In genomic region chr11:125141686-125142535, GRCh38 we compare ENCODE assay signal across 8 cellular contexts. TPM values are rescaled to one million over a fixed set of nuclear protein-coding genes. Genes with fewer than 3 reads are reported as not detected.
DNase-seq lines count a peak whose midpoint lies in the region; ATAC-seq and TF ChIP-seq lines count a peak whose summit lies in the region.

No MANE protein-coding gene starts in this region.

- H3K36me3 ChIP-seq in NT2/D1 (ENCODE audit: insufficient read depth, insufficient read length, low read length), result no peaks in the 10 kb centered on the region

- peaks cover 7% of the 10 kb centered on the region for H3K4me1 ChIP-seq in NT2/D1 (ENCODE audit: insufficient read depth, insufficient read length)

- DNase-seq in GM12864 (ENCODE audit: low read depth), result no peak
- peak; percentile 77 for DNase-seq in NT2/D1 (ENCODE audit: low read depth, low spot score)
- peak; percentile 23 for DNase-seq in activated T-helper 1 cell treated with anti-CD3 and anti-CD28 coated beads, Interleukin-12 subunit alpha, Interleukin-12 subunit beta, Interleukin-2, Interleukin-4 antibody, amounts not matched to agents 30 ng/mL and 10 ng/mL and 1 ng/mL, durations not matched to agents 14 hours and 24 hours and 36 hours (ENCODE audit: low spot score)
- peak; percentile 75 for DNase-seq in germinal center (ENCODE audit: low spot score)
- DNase-seq in posterior cingulate gyrus, result peak in 8 of 10 donors; percentile 38 to 91 (median 58)
- DNase-seq in OCI-M2 (lab: John Stamatoyannopoulos, UW; ENCODE audit: unreplicated experiment), result no peak
- DNase-seq in AML-193 (lab: John Stamatoyannopoulos, UW), result no peak

- TF ChIP-seq CTCF in GM12864 (IDR thresholded peaks at IDR 0.05; ENCODE audit: low read depth, low read length, missing control alignments), result peak; percentile 90

- H3K9ac ChIP-seq in NT2/D1 (ENCODE audit: insufficient read length, low read depth), result no peak overlapping the region

- peaks cover 42% of the 10 kb centered on the region for H3K27me3 ChIP-seq in NT2/D1 (ENCODE audit: insufficient read depth, insufficient read length)

- H3K36me3 Mint-ChIP-seq in activated T-helper 1 cell treated with anti-CD3 and anti-CD28 coated beads, Interleukin-12 subunit alpha, Interleukin-12 subunit beta, Interleukin-2, Interleukin-4 antibody, amounts not matched to agents 30 ng/mL and 10 ng/mL and 1 ng/mL, durations not matched to agents 14 hours and 24 hours and 36 hours (ENCODE audit: low read depth), result no peaks in the 10 kb centered on the region

- H3K27ac Mint-ChIP-seq in activated T-helper 1 cell treated with anti-CD3 and anti-CD28 coated beads, Interleukin-12 subunit alpha, Interleukin-12 subunit beta, Interleukin-2, Interleukin-4 antibody, amounts not matched to agents 30 ng/mL and 10 ng/mL and 1 ng/mL, durations not matched to agents 14 hours and 24 hours and 36 hours, result no peak overlapping the region

- peaks cover 24% of the 10 kb centered on the region for H3K27me3 Mint-ChIP-seq in activated T-helper 1 cell treated with anti-CD3 and anti-CD28 coated beads, Interleukin-12 subunit alpha, Interleukin-12 subunit beta, Interleukin-2, Interleukin-4 antibody, amounts not matched to agents 30 ng/mL and 10 ng/mL and 1 ng/mL, durations not matched to agents 14 hours and 24 hours and 36 hours (ENCODE audit: insufficient read depth)

- no peaks in the 10 kb centered on the region for H3K4me1 Mint-ChIP-seq in activated T-helper 1 cell treated with anti-CD3 and anti-CD28 coated beads, Interleukin-12 subunit alpha, Interleukin-12 subunit beta, Interleukin-2, Interleukin-4 antibody, amounts not matched to agents 30 ng/mL and 10 ng/mL and 1 ng/mL, durations not matched to agents 14 hours and 24 hours and 36 hours (ENCODE audit: low read depth)

- H3K4me3 Mint-ChIP-seq in activated T-helper 1 cell treated with anti-CD3 and anti-CD28 coated beads, Interleukin-12 subunit alpha, Interleukin-12 subunit beta, Interleukin-2, Interleukin-4 antibody, amounts not matched to agents 30 ng/mL and 10 ng/mL and 1 ng/mL, durations not matched to agents 14 hours and 24 hours and 36 hours, result no peak overlapping the region

- ATAC-seq in HG02610 (IDR thresholded peaks at IDR 0.05; ENCODE audit: unreplicated experiment), result peak; percentile 67

- intact Hi-C loops in activated T-helper 1 cell treated with anti-CD3 and anti-CD28 coated beads, Interleukin-12 subunit alpha, Interleukin-12 subunit beta, Interleukin-2, Interleukin-4 antibody, amounts not matched to agents 30 ng/mL and 10 ng/mL and 1 ng/mL, durations not matched to agents 14 hours and 24 hours and 36 hours (cut with micrococcal nuclease), result loop anchor here (1.0 to 10.0 kb wide), 6 partner anchors 31 to 267 kb away; partner anchors contain the start of genes SLC37A2 and TMEM218
- intact Hi-C loops in posterior cingulate gyrus (cut with DNase I), result loop anchor here (1.0 to 5.0 kb wide), 2 partner anchors 50 to 180 kb away; no protein-coding TSS in a partner anchor

- H3K4me3 ChIP-seq in GM12864 (ENCODE audit: low read depth, low read length) (no peak overlapping the region), NT2/D1 (ENCODE audit: insufficient read length, low read depth) (no peak overlapping the region)

- H3K9me3 ChIP-seq in NT2/D1 (ENCODE audit: insufficient read depth, low read length), result no peaks in the 10 kb centered on the region

- H3K9me3 Mint-ChIP-seq in activated T-helper 1 cell treated with anti-CD3 and anti-CD28 coated beads, Interleukin-12 subunit alpha, Interleukin-12 subunit beta, Interleukin-2, Interleukin-4 antibody, amounts not matched to agents 30 ng/mL and 10 ng/mL and 1 ng/mL, durations not matched to agents 14 hours and 24 hours and 36 hours, result no peaks in the 10 kb centered on the region

RNA-seq across cellular contexts. Expression of gene PKNOX2, which starts 22.6 kb away (rescaled TPM):
- not detected in 2 replicates for total RNA-seq in activated T-helper 1 cell treated with anti-CD3 and anti-CD28 coated beads, Interleukin-12 subunit alpha, Interleukin-12 subunit beta, Interleukin-2, Interleukin-4 antibody, amounts not matched to agents 30 ng/mL and 10 ng/mL and 1 ng/mL, durations not matched to agents 14 hours and 24 hours and 36 hours

RNA-seq across cellular contexts. Expression of gene TMEM218, which starts 30.5 kb away (rescaled TPM):
- 14.6 and 18.0 TPM in 2 replicates for total RNA-seq in activated T-helper 1 cell treated with anti-CD3 and anti-CD28 coated beads, Interleukin-12 subunit alpha, Interleukin-12 subunit beta, Interleukin-2, Interleukin-4 antibody, amounts not matched to agents 30 ng/mL and 10 ng/mL and 1 ng/mL, durations not matched to agents 14 hours and 24 hours and 36 hours

Comparison
In these comparisons a context has a peak if more than half of its experiments do, and no peak if none do; other contexts are left out.
1. DNase-seq: peak in NT2/D1 (single experiment), activated T-helper 1 cell treated with anti-CD3 and anti-CD28 coated beads, Interleukin-12 subunit alpha, Interleukin-12 subunit beta, Interleukin-2, Interleukin-4 antibody, amounts not matched to agents 30 ng/mL and 10 ng/mL and 1 ng/mL, durations not matched to agents 14 hours and 24 hours and 36 hours (single experiment), germinal center (single experiment) and posterior cingulate gyrus (8 of 10); none in GM12864 (single experiment), OCI-M2 (single experiment) and AML-193 (0 of 2).